In the genomic region with DNA sequence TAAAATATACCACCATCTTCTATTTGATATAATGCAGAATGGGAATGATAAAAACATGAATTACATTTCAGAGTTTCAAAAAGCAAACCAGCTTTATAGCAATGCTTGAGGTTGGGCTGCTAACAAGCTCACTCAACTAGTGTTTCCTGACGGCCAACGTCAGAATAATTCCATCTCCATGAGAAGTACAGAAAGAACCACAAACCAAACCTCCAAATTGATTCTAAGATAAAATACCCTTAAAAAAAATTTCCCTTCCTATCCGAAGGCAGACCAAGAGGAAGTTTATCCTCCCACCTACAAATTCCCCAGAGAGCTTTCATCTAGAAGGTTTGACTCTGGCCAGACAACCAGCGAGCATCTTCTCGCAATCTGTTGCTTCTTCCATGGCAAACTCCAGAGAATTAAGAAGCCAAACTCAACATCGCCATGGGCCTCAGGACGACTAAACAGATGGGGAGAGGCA, we compare ENCODE assay signal across 9 cellular contexts. TPM values are rescaled to one million over a fixed set of nuclear protein-coding genes. Genes with fewer than 3 reads are reported as not detected.
A peak's percentile ranks its signal among the peaks of the same experiment; 100 is the strongest.
DNase-seq lines count a peak whose midpoint lies in the region; ATAC-seq and TF ChIP-seq lines count a peak whose summit lies in the region.
"Had no signal": no experiment of that assay in that cellular context is flagged by ENCODE, and none has a peak within 500 bp of the region (broad histone marks: within the 10 kb centered on the region; RNA-seq: fewer than 3 reads in every experiment).

A gene (plus strand): TSS at position 271 of the 466 bp plus-strand sequence. CDS start 159 bp downstream, at position 430.

- H3K79me2 ChIP-seq in DOHH2 (ENCODE audit: control insufficient read depth, low read length) (no peaks in the 10 kb centered on the region), osteoblast (ENCODE audit: insufficient read depth, low read length) (no peaks in the 10 kb centered on the region)

- H3K27ac ChIP-seq in DOHH2 (ENCODE audit: low read depth, low read length) (no peak within 1 kb of the TSS), osteoblast (ENCODE audit: low read depth, low read length) (no peak within 1 kb of the TSS)

- no peaks in the 10 kb centered on the region for H3K9me3 ChIP-seq in DOHH2 (ENCODE audit: control insufficient read depth, insufficient read depth, low read length)
- H3K9me3 ChIP-seq in osteoblast (ENCODE audit: low read depth, low read length), result no peaks in the 10 kb centered on the region

- peaks cover 32% of the 10 kb centered on the region for H3K27me3 ChIP-seq in DOHH2 (ENCODE audit: control insufficient read depth, low read length)
- H3K27me3 ChIP-seq in osteoblast (ENCODE audit: insufficient read depth, low read length), result peaks cover 10% of the 10 kb centered on the region

- peak within 1 kb of the TSS; percentile 85 for H2AFZ ChIP-seq in osteoblast (ENCODE audit: low read length)

- H3K36me3 ChIP-seq in DOHH2 (ENCODE audit: control insufficient read depth, low read length), result no peaks in the 10 kb centered on the region
- H3K36me3 ChIP-seq in osteoblast (ENCODE audit: insufficient read depth, low read length), result no peaks in the 10 kb centered on the region

- DNase-seq in OCI-M1 (lab: John Stamatoyannopoulos, UW), result peak; percentile 36
- no peak for DNase-seq in effector memory CD8-positive, alpha-beta T cell
- DNase-seq in osteoblast (ENCODE audit: insufficient read length, low spot score, missing footprints), result peak; percentile 82
- no peak for DNase-seq in NCI-H1436 treated with DMSO at 0.1 percent for 48 hours (lab: John Stamatoyannopoulos, UW)
- no peak for DNase-seq in stimulated activated CD8-positive, alpha-beta memory T cell treated with anti-CD3 and anti-CD28 coated beads, Interleukin-4, amount 100 ng/mL, for 48 hours
- DNase-seq in NCI-H128 (lab: John Stamatoyannopoulos, UW; ENCODE audit: unreplicated experiment), result no peak
- DNase-seq: KG1 had no signal

- H3K4me1 Mint-ChIP-seq in effector memory CD8-positive, alpha-beta T cell (ENCODE audit: low read depth in 2 of 2), result peaks cover 21 to 32% of the 10 kb centered on the region in 2 donors

- H3K9me2 ChIP-seq in DOHH2 (replicated peaks; ENCODE audit: control insufficient read depth, low read length), result no peaks in the 10 kb centered on the region

- H3K4me2 ChIP-seq in DOHH2 (ENCODE audit: low read length) (peak within 1 kb of the TSS; percentile 16; the same call in 1 of the 2 replicates), osteoblast (ENCODE audit: insufficient read depth, low read length) (peak within 1 kb of the TSS; percentile 73)

- H4K20me1 ChIP-seq in DOHH2 (ENCODE audit: control insufficient read depth, insufficient read depth, low read depth, low read length) (no peaks in the 10 kb centered on the region), osteoblast (ENCODE audit: insufficient read depth, low read length) (no peaks in the 10 kb centered on the region)

- no peaks in the 10 kb centered on the region for H3K9me3 Mint-ChIP-seq in effector memory CD8-positive, alpha-beta T cell

- H3K36me3 Mint-ChIP-seq in effector memory CD8-positive, alpha-beta T cell (ENCODE audit: insufficient read depth), result peaks cover 9% of the 10 kb centered on the region

- no peak for ATAC-seq in effector memory CD8-positive, alpha-beta T cell (replicated peaks)
- no peak for ATAC-seq in HG03460 (IDR thresholded peaks at IDR 0.05; ENCODE audit: unreplicated experiment)

- peaks cover 12 to 20% of the 10 kb centered on the region in 2 donors for H3K27me3 Mint-ChIP-seq in effector memory CD8-positive, alpha-beta T cell

- H3K4me3 ChIP-seq in DOHH2 (ENCODE audit: low read length) (no peak within 1 kb of the TSS), osteoblast (ENCODE audit: insufficient read depth, low read length) (peak within 1 kb of the TSS; percentile 75)

- peak within 1 kb of the TSS; percentile 94 to 96 for H3K27ac Mint-ChIP-seq in effector memory CD8-positive, alpha-beta T cell

- TF ChIP-seq CTCF in DOHH2 (IDR thresholded peaks at IDR 0.05; ENCODE audit: low read depth, low read length, poor library complexity, severe bottlenecking) (no peak), osteoblast (IDR thresholded peaks at IDR 0.05; ENCODE audit: extremely low read depth, low read depth, low read length) (no peak)

- H3K4me1 ChIP-seq in DOHH2 (ENCODE audit: control insufficient read depth, low read length) (no peaks in the 10 kb centered on the region), osteoblast (ENCODE audit: insufficient read depth, low read length) (peaks cover 8% of the 10 kb centered on the region)

- peak within 1 kb of the TSS; percentile 90 to 93 for H3K4me3 Mint-ChIP-seq in effector memory CD8-positive, alpha-beta T cell

- H3F3A ChIP-seq in DOHH2 (ENCODE audit: control insufficient read depth, insufficient read depth), result no peaks in the 10 kb centered on the region

RNA-seq across cellular contexts. Expression of the gene that starts here (rescaled TPM):
- total RNA-seq in osteoblast, result 1.4 and 2.7 TPM in 2 replicates

Comparison
In these comparisons a context has a peak if more than half of its experiments do, and no peak if none do; other contexts are left out.
1. DNase-seq: peak in OCI-M1 (single experiment) and osteoblast (single experiment); none in effector memory CD8-positive, alpha-beta T cell (0 of 3), NCI-H1436 treated with DMSO at 0.1 percent for 48 hours (single experiment), stimulated activated CD8-positive, alpha-beta memory T cell treated with anti-CD3 and anti-CD28 coated beads, Interleukin-4, amount 100 ng/mL, for 48 hours (single experiment) and NCI-H128 (single experiment).